In genomic region chr10:96998329-96998888, GRCh38 we compare ENCODE assay signal across 14 cellular contexts.
DNase-seq lines count a peak whose midpoint lies in the region; ATAC-seq and TF ChIP-seq lines count a peak whose summit lies in the region.
"Had no signal": no experiment of that assay in that cellular context is flagged by ENCODE, and none has a peak within 500 bp of the region (broad histone marks: within the 10 kb centered on the region; RNA-seq: fewer than 3 reads in every experiment).

No MANE protein-coding gene starts in this region.

- TF ChIP-seq EP300 in gastroesophageal sphincter (IDR thresholded peaks at IDR 0.05) = no peak

- DNase-seq in EH (ENCODE audit: low read depth) = peak; percentile 40
- DNase-seq in NCI-H226 = peak; percentile 68
- peak; percentile 51 for DNase-seq in epithelial cell of esophagus (ENCODE audit: low read depth)
- peak; percentile 93 for DNase-seq in non-pigmented ciliary epithelial cell (ENCODE audit: low read depth)
- no peak for DNase-seq in cardiac septum (ENCODE audit: low spot score)
- no peak for DNase-seq in prostate gland (ENCODE audit: low spot score)
- DNase-seq: activated CD4-positive, alpha-beta T cell treated with anti-CD3 and anti-CD28 coated beads, Interleukin-2, amount 50 U/mL, for 4 hours; CD8-positive, alpha-beta T cell; head of caudate nucleus; NCI-H2029 treated with DMSO at 0.1 percent for 48 hours; stimulated activated naive B cell treated with anti-CD40 and anti-IgM and Interleukin-4, amounts not matched to agents 10 μg/mL and 1 μg/mL and 100 μg/mL, for 72 hours had no signal

- intact Hi-C loops in cardiac septum (cut with DNase I) = no loop called here
- intact Hi-C loops in prostate gland (cut with DNase I) = no loop called here

- H3K27me3 ChIP-seq in gastroesophageal sphincter (no peaks in the 10 kb centered on the region), prostate gland (replicated peaks; ENCODE audit: insufficient read depth) (no peaks in the 10 kb centered on the region)

- H3K4me1 ChIP-seq in gastroesophageal sphincter = no peaks in the 10 kb centered on the region
- H3K4me1 ChIP-seq in prostate gland (replicated peaks) = no peaks in the 10 kb centered on the region

- no peak overlapping the region for H3K4me3 ChIP-seq in epithelial cell of esophagus (ENCODE audit: low read length)
- no peak overlapping the region for H3K4me3 ChIP-seq in gastroesophageal sphincter
- H3K4me3 ChIP-seq in prostate gland = no peak overlapping the region
- H3K4me3 ChIP-seq: coronary artery had no signal

- H3K9me3 ChIP-seq in gastroesophageal sphincter (no peaks in the 10 kb centered on the region), prostate gland (no peaks in the 10 kb centered on the region)

- WGBS in gastroesophageal sphincter (ENCODE audit: low coverage in 1 of 2), 2 donors = 82 to 86% methylated on average over 3 to 6 of the region's 14 CpGs
- 86% methylated on average over 14 of the region's 14 CpGs for WGBS in prostate gland

- TF ChIP-seq POLR2A in gastroesophageal sphincter (IDR thresholded peaks at IDR 0.05) (no peak), prostate gland (IDR thresholded peaks at IDR 0.05) (no peak)

- H3K27ac ChIP-seq in gastroesophageal sphincter (no peak overlapping the region), prostate gland (no peak overlapping the region)
- H3K27ac ChIP-seq: coronary artery had no signal

- ATAC-seq in gastroesophageal sphincter = no peak
- no peak for ATAC-seq in HG02870 (IDR thresholded peaks at IDR 0.05; ENCODE audit: unreplicated experiment)
- ATAC-seq: CD8-positive, alpha-beta T cell; stimulated activated naive B cell treated with anti-CD40 and anti-IgM and Interleukin-4, amounts not matched to agents 10 μg/mL and 1 μg/mL and 100 μg/mL, for 72 hours had no signal

- TF ChIP-seq CTCF in epithelial cell of esophagus (IDR thresholded peaks at IDR 0.05; ENCODE audit: insufficient read depth, low read depth, low read length, missing control alignments) (no peak), gastroesophageal sphincter (IDR thresholded peaks at IDR 0.05) (no peak), prostate gland (IDR thresholded peaks at IDR 0.05) (no peak)

- H3K36me3 ChIP-seq in gastroesophageal sphincter = no peaks in the 10 kb centered on the region
- H3K36me3 ChIP-seq in prostate gland = no peaks in the 10 kb centered on the region

Comparison
In these comparisons a context has a peak if more than half of its experiments do, and no peak if none do; other contexts are left out.
1. DNase-seq: peak in EH (single experiment), NCI-H226 (single experiment), epithelial cell of esophagus (single experiment) and non-pigmented ciliary epithelial cell (single experiment); none in cardiac septum (single experiment) and prostate gland (single experiment).